13 cellular contexts compared by ENCODE assay signal in genomic region chr1:164823486-164824279, GRCh38.
A peak's percentile ranks its signal among the peaks of the same experiment; 100 is the strongest.
DNase-seq lines count a peak whose midpoint lies in the region; ATAC-seq, FAIRE-seq and TF ChIP-seq lines count a peak whose summit lies in the region.
"Had no signal": no experiment of that assay in that cellular context is flagged by ENCODE, and none has a peak within 500 bp of the region (broad histone marks: within the 10 kb centered on the region; RNA-seq: fewer than 3 reads in every experiment).

No MANE protein-coding gene starts in this region.

- no peaks in the 10 kb centered on the region for H3K9me3 Mint-ChIP-seq in type B pancreatic cell
- H3K9me3 Mint-ChIP-seq in activated naive CD8-positive, alpha-beta T cell treated with anti-CD3 and anti-CD28 coated beads for 36 hours = no peaks in the 10 kb centered on the region

- peak overlapping the region; percentile 8 for H3K4me3 Mint-ChIP-seq in type B pancreatic cell
- H3K4me3 Mint-ChIP-seq in T-helper 17 cell = no peak overlapping the region
- no peak overlapping the region for H3K4me3 Mint-ChIP-seq in activated naive CD8-positive, alpha-beta T cell treated with anti-CD3 and anti-CD28 coated beads for 36 hours

- H3K4me1 ChIP-seq in mesodermal cell (ENCODE audit: control insufficient read depth, insufficient read depth, low read length, poor library complexity, severe bottlenecking) = peaks cover 7% of the 10 kb centered on the region

- peaks cover 70% of the 10 kb centered on the region for H3K36me3 Mint-ChIP-seq in type B pancreatic cell
- H3K36me3 Mint-ChIP-seq in T-helper 17 cell (ENCODE audit: low read depth) = no peaks in the 10 kb centered on the region
- no peaks in the 10 kb centered on the region for H3K36me3 Mint-ChIP-seq in activated naive CD8-positive, alpha-beta T cell treated with anti-CD3 and anti-CD28 coated beads for 36 hours

- H3K27me3 Mint-ChIP-seq in type B pancreatic cell (no peaks in the 10 kb centered on the region), T-helper 17 cell (no peaks in the 10 kb centered on the region)
- H3K27me3 Mint-ChIP-seq in activated naive CD8-positive, alpha-beta T cell treated with anti-CD3 and anti-CD28 coated beads for 36 hours = no peaks in the 10 kb centered on the region
- H3K27me3 Mint-ChIP-seq: progenitor cell of endocrine pancreas had no signal

- peak; percentile 9 for DNase-seq in RPMI7951 (ENCODE audit: low read depth)
- DNase-seq in type B pancreatic cell (ENCODE audit: extremely low spot score, unreplicated experiment) = no peak
- DNase-seq in T-helper 17 cell = no peak
- DNase-seq in activated naive CD8-positive, alpha-beta T cell treated with anti-CD3 and anti-CD28 coated beads for 36 hours = no peak
- no peak for DNase-seq in DMS153 treated with DMSO at 0.1 percent for 48 hours (lab: John Stamatoyannopoulos, UW; ENCODE audit: unreplicated experiment)
- DNase-seq: GOT3, kidney, NCI-H510A treated with DMSO at 0.1 percent for 48 hours had no signal

- H3K4me3 ChIP-seq in mesodermal cell (ENCODE audit: extremely low read depth, insufficient read depth, low read length, poor library complexity, severe bottlenecking) = no peak overlapping the region

- peak; percentile 65 for FAIRE-seq in endometrium (lab: Jason Lieb, UNC)
- FAIRE-seq: HTR-8/SVneo, kidney had no signal

- H3K9me3 ChIP-seq in mesodermal cell (ENCODE audit: control insufficient read depth, low read length) = no peaks in the 10 kb centered on the region
- H3K9me3 ChIP-seq in T-helper 17 cell (ENCODE audit: control insufficient read depth, low read length, poor library complexity, severe bottlenecking) = no peaks in the 10 kb centered on the region

- H3K36me3 ChIP-seq in mesodermal cell (ENCODE audit: control insufficient read depth, insufficient read depth, low read length) = peaks cover 16% of the 10 kb centered on the region

- no peak for TF ChIP-seq CTCF in type B pancreatic cell (conservative IDR thresholded peaks at IDR 0.05)

- peak overlapping the region; percentile 65 for H3K27ac Mint-ChIP-seq in type B pancreatic cell
- no peak overlapping the region for H3K27ac Mint-ChIP-seq in T-helper 17 cell
- no peak overlapping the region for H3K27ac Mint-ChIP-seq in activated naive CD8-positive, alpha-beta T cell treated with anti-CD3 and anti-CD28 coated beads for 36 hours
- H3K27ac Mint-ChIP-seq: progenitor cell of endocrine pancreas had no signal

- H3K27ac ChIP-seq in mesodermal cell (ENCODE audit: low read depth, low read length, severe bottlenecking) = peak overlapping the region; percentile 19

- H3K4me1 Mint-ChIP-seq in type B pancreatic cell (ENCODE audit: unreplicated experiment) (peaks cover 23% of the 10 kb centered on the region), T-helper 17 cell (no peaks in the 10 kb centered on the region)
- H3K4me1 Mint-ChIP-seq in activated naive CD8-positive, alpha-beta T cell treated with anti-CD3 and anti-CD28 coated beads for 36 hours = no peaks in the 10 kb centered on the region

- no peak for ATAC-seq in T-helper 17 cell
- ATAC-seq in GM19397 (IDR thresholded peaks at IDR 0.05; ENCODE audit: unreplicated experiment) = no peak

- 82 to 84% methylated on average over 3 to 4 of the region's 5 CpGs for WGBS in mesodermal cell (ENCODE audit: insufficient coverage in 2 of 2), 2 experiments
